In genomic region chr9:137550241-137550621, GRCh38 we compare ENCODE assay signal across 8 cellular contexts. TPM values are rescaled to one million over a fixed set of nuclear protein-coding genes. Genes with fewer than 3 reads are reported as not detected.
A peak's percentile ranks its signal among the peaks of the same experiment; 100 is the strongest.
DNase-seq lines count a peak whose midpoint lies in the region; ATAC-seq and TF ChIP-seq lines count a peak whose summit lies in the region.

PNPLA7 (minus strand) TSS chr9:137550402; CDS start chr9:137550197, 205 bp downstream.

- H3K4me3 ChIP-seq in WERI-Rb-1 (ENCODE audit: low read depth, low read length) = peak within 1 kb of the TSS; percentile 61
- H3K4me3 ChIP-seq in skeletal muscle satellite cell (ENCODE audit: low read length) = peak within 1 kb of the TSS; percentile 80

- peak within 1 kb of the TSS; percentile 75 for H3K9ac ChIP-seq in skeletal muscle satellite cell (ENCODE audit: low read depth, low read length)

- peak within 1 kb of the TSS; percentile 96 for H3K4me2 ChIP-seq in skeletal muscle satellite cell (ENCODE audit: low read length)

- peak within 1 kb of the TSS; percentile 81 for H3K27ac ChIP-seq in WERI-Rb-1

- H3K36me3 ChIP-seq in WERI-Rb-1 = peaks cover 17% of the 10 kb centered on the region
- H3K36me3 ChIP-seq in skeletal muscle satellite cell (ENCODE audit: insufficient read depth, low read length) = peaks cover 11% of the 10 kb centered on the region

- no peaks in the 10 kb centered on the region for H3K27me3 ChIP-seq in WERI-Rb-1 (ENCODE audit: insufficient read depth, low read depth, severe bottlenecking)
- no peaks in the 10 kb centered on the region for H3K27me3 ChIP-seq in skeletal muscle satellite cell (ENCODE audit: control insufficient read depth, insufficient read depth, low read length)

- peaks cover 16% of the 10 kb centered on the region for H3K4me1 ChIP-seq in skeletal muscle satellite cell (ENCODE audit: control insufficient read depth, insufficient read depth, low read length)

- ATAC-seq in activated CD4-positive, CD25-positive, alpha-beta regulatory T cell treated with anti-CD3 and anti-CD28 coated beads, Interleukin-2, amount 50 U/mL, for 24 hours = no peak
- no peak for ATAC-seq in HG02884 (IDR thresholded peaks at IDR 0.05; ENCODE audit: unreplicated experiment)

- DNase-seq in activated CD4-positive, CD25-positive, alpha-beta regulatory T cell treated with anti-CD3 and anti-CD28 coated beads, Interleukin-2, amount 50 U/mL, for 16 hours (ENCODE audit: low read depth, low spot score) = peak; percentile 14
- DNase-seq in NCI-H2196 (lab: John Stamatoyannopoulos, UW; ENCODE audit: unreplicated experiment) = peak; percentile 94
- peak; percentile 86 for DNase-seq in WERI-Rb-1
- peak; percentile 88 for DNase-seq in cerebellum (ENCODE audit: low spot score)
- peak; percentile 86 for DNase-seq in inferior parietal cortex (ENCODE audit: extremely low spot score)

- TF ChIP-seq CTCF in WERI-Rb-1 (IDR thresholded peaks at IDR 0.05; ENCODE audit: low read depth, low read length) = no peak

- peaks cover 2% of the 10 kb centered on the region for H3K9me3 ChIP-seq in WERI-Rb-1 (ENCODE audit: severe bottlenecking)
- H3K9me3 ChIP-seq in skeletal muscle satellite cell (replicated peaks; ENCODE audit: low read length) = no peaks in the 10 kb centered on the region

RNA-seq across cellular contexts. Expression of gene PNPLA7, which starts in this region (rescaled TPM):
- total RNA-seq in cerebellum = 1.5 TPM
- total RNA-seq in skeletal muscle satellite cell (2012; rRNA removed) = 0.22 and 0.25 TPM in 2 replicates

Comparison
In these comparisons a context has a peak if more than half of its experiments do, and no peak if none do; other contexts are left out.
1. DNase-seq: peak in every context shown above with its lines; median percentile 94 in NCI-H2196; 88 in cerebellum; 86 in WERI-Rb-1; 86 in inferior parietal cortex; 14 in activated CD4-positive, CD25-positive, alpha-beta regulatory T cell treated with anti-CD3 and anti-CD28 coated beads, Interleukin-2, amount 50 U/mL, for 16 hours.